ENCODE assay signal across 19 cellular contexts in the genomic region with DNA sequence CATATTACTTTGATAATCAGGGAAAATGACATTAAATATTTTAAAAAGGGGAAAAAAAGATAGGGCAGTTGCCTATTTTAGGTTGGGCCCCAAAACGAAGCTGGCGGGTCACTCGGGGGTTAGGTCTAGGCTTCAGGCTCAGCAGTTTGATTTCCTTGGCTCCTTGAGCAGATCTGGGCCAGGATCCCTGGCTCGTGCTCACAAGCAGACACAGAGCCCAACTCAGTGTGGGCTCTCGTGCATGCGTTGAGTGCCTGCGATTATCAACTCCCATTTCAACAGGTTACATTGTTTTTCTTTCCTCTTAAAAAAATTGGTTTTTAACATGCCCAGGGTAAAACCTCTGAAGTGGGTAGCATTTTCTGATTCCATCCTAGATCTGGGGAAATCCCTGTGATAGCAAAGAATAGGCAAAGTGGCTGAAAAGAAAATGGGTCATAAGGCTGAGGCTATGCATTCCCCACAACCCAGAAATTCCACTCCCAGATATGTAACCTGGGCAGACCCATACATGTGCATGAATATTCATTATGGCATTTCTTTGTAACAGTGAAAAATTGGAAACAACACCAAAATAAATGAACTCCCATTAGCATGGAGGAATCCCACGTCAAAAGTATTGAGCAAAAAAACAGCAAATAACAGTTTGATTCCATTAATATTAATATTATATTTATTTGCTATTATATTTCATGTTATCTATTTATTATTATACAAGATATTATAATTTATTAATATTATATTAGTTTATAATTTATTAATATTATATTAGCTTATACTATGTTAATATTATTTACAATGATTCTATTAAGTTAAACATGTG.
"Had no signal": no experiment of that assay in that cellular context is flagged by ENCODE, and none has a peak within 500 bp of the region (broad histone marks: within the 10 kb centered on the region; RNA-seq: fewer than 3 reads in every experiment).

No MANE protein-coding gene starts in this region.

- H3K36me3 ChIP-seq: adrenal gland, upper lobe of left lung had no signal

- H3K9me3 ChIP-seq: adrenal gland, upper lobe of left lung had no signal

- H3K4me1 ChIP-seq: adrenal gland had no signal

- DNase-seq: activated B cell treated with CpG ODN at 0.5 μM for 24 hours; activated CD4-positive, alpha-beta memory T cell treated with anti-CD3 and anti-CD28 coated beads for 36 hours; activated CD4-positive, alpha-beta T cell treated with anti-CD3 and anti-CD28 coated beads for 4 hours; activated gamma-delta T cell treated with Interleukin-2 at 50 U/mL for 16 hours; activated T-cell treated with anti-CD3 and anti-CD28 coated beads for 4 hours; adrenal gland; dermis blood vessel endothelial cell; effector memory CD8-positive, alpha-beta T cell; foreskin fibroblast; glutamatergic neuron; hypothalamus; nephron progenitor cell; occipital lobe; stimulated activated naive CD8-positive, alpha-beta T cell treated with anti-CD3 and anti-CD28 coated beads, Interleukin-15, Interleukin-2, amounts not matched to agents 100 U/mL and 50 U/mL, for 24 hours; substantia nigra; T-helper 2 cell; upper lobe of left lung had no signal

- H3K4me3 ChIP-seq: adrenal gland, upper lobe of left lung had no signal

- ATAC-seq: activated naive CD4-positive, alpha-beta T cell treated with anti-CD3 and anti-CD28 coated beads, Interleukin-2, amount 50 U/mL, for 72 hours; effector memory CD8-positive, alpha-beta T cell; stimulated activated naive CD8-positive, alpha-beta T cell treated with anti-CD3 and anti-CD28 coated beads, Interleukin-15, Interleukin-2, amounts not matched to agents 100 U/mL and 50 U/mL, for 24 hours had no signal

- H3K27ac ChIP-seq: adrenal gland, epithelial cell of prostate, upper lobe of left lung had no signal

- H3K27me3 ChIP-seq: adrenal gland, upper lobe of left lung had no signal
